Comparison of ENCODE assay signal across 13 cellular contexts in genomic region chr1:156371553-156372264, GRCh38. TPM values are rescaled to one million over a fixed set of nuclear protein-coding genes. Genes with fewer than 3 reads are reported as not detected.
A peak's percentile ranks its signal among the peaks of the same experiment; 100 is the strongest.
DNase-seq lines count a peak whose midpoint lies in the region; ATAC-seq and TF ChIP-seq lines count a peak whose summit lies in the region.
"Had no signal": no experiment of that assay in that cellular context is flagged by ENCODE, and none has a peak within 500 bp of the region (broad histone marks: within the 10 kb centered on the region; RNA-seq: fewer than 3 reads in every experiment).

No MANE protein-coding gene starts in this region.

- TF ChIP-seq EP300 in tibial nerve (IDR thresholded peaks at IDR 0.05) = no peak

- H3K4me3 Mint-ChIP-seq in activated CD4-positive, alpha-beta memory T cell treated with anti-CD3 and anti-CD28 coated beads for 36 hours = no peak overlapping the region
- no peak overlapping the region for H3K4me3 Mint-ChIP-seq in activated CD4-positive, alpha-beta memory T cell treated with anti-CD3 and anti-CD28 coated beads, Interleukin-2, amount 10 ng/mL, durations not matched to agents 7 days and 5 days
- H3K4me3 Mint-ChIP-seq: activated T-cell treated with anti-CD3 and anti-CD28 coated beads, Interleukin-2, amount 50 U/mL, for 24 hours; IgD-negative memory B cell; T-helper 1 cell treated with Interleukin-12 subunit alpha and Interleukin-12 subunit beta and Interleukin-4 antibody, amounts not matched to agents 30 μg/mL and 1 μg/mL, for 36 hours had no signal

- POLR2A ChIA-PET in activated CD4-positive, alpha-beta memory T cell treated with anti-CD3 and anti-CD28 coated beads for 36 hours (lab: Charles Lee) = no interaction called here
- POLR2A ChIA-PET in activated CD4-positive, alpha-beta memory T cell treated with anti-CD3 and anti-CD28 coated beads, Interleukin-2, amount 10 ng/mL, durations not matched to agents 7 days and 5 days (lab: Charles Lee) = no interaction called here

- H3K4me1 ChIP-seq in left ventricle myocardium inferior (peaks cover 9% of the 10 kb centered on the region), tibial nerve (peaks cover 0 to 11% (median 3%) of the 10 kb centered on the region in 4 donors)

- H3K36me3 ChIP-seq in left ventricle myocardium inferior (no peaks in the 10 kb centered on the region), tibial nerve (no peaks in the 10 kb centered on the region)

- H3K9me3 ChIP-seq in left ventricle myocardium inferior (replicated peaks) (no peaks in the 10 kb centered on the region), tibial nerve (no peaks in the 10 kb centered on the region)

- DNase-seq in activated CD4-positive, alpha-beta memory T cell treated with anti-CD3 and anti-CD28 coated beads for 36 hours = peak; percentile 21
- no peak for DNase-seq in activated CD4-positive, alpha-beta memory T cell treated with anti-CD3 and anti-CD28 coated beads, Interleukin-2, amount 10 ng/mL, durations not matched to agents 7 days and 5 days
- DNase-seq in SKM-1 treated with dmso at 0.1 percent for 144 hours (lab: John Stamatoyannopoulos, UW; ENCODE audit: unreplicated experiment) (peak; percentile 76), left ventricle myocardium inferior (peak; percentile 37), tibial nerve (ENCODE audit: low spot score in 2 of 2) (peak; percentile 37 to 56), NCI-H2227 treated with DMSO at 0.1 percent for 48 hours (lab: John Stamatoyannopoulos, UW) (no peak)
- DNase-seq: activated T-cell treated with anti-CD3 and anti-CD28 coated beads, Interleukin-2, amount 50 U/mL, for 24 hours; cortex of kidney; NCI-H510A had no signal

- no peak for TF ChIP-seq POLR2A in tibial nerve (IDR thresholded peaks at IDR 0.05)

- no peak overlapping the region for H3K27ac Mint-ChIP-seq in activated CD4-positive, alpha-beta memory T cell treated with anti-CD3 and anti-CD28 coated beads for 36 hours
- H3K27ac Mint-ChIP-seq in activated CD4-positive, alpha-beta memory T cell treated with anti-CD3 and anti-CD28 coated beads, Interleukin-2, amount 10 ng/mL, durations not matched to agents 7 days and 5 days = no peak overlapping the region
- H3K27ac Mint-ChIP-seq: activated T-cell treated with anti-CD3 and anti-CD28 coated beads, Interleukin-2, amount 50 U/mL, for 24 hours; IgD-negative memory B cell; T-helper 1 cell treated with Interleukin-12 subunit alpha and Interleukin-12 subunit beta and Interleukin-4 antibody, amounts not matched to agents 30 μg/mL and 1 μg/mL, for 36 hours had no signal

- H3K9me3 Mint-ChIP-seq in activated CD4-positive, alpha-beta memory T cell treated with anti-CD3 and anti-CD28 coated beads for 36 hours = no peaks in the 10 kb centered on the region
- no peaks in the 10 kb centered on the region for H3K9me3 Mint-ChIP-seq in activated CD4-positive, alpha-beta memory T cell treated with anti-CD3 and anti-CD28 coated beads, Interleukin-2, amount 10 ng/mL, durations not matched to agents 7 days and 5 days
- H3K9me3 Mint-ChIP-seq: activated T-cell treated with anti-CD3 and anti-CD28 coated beads, Interleukin-2, amount 50 U/mL, for 24 hours; T-helper 1 cell treated with Interleukin-12 subunit alpha and Interleukin-12 subunit beta and Interleukin-4 antibody, amounts not matched to agents 30 μg/mL and 1 μg/mL, for 36 hours had no signal

- H3K4me3 ChIP-seq in left ventricle myocardium inferior (no peak overlapping the region), tibial nerve (no peak overlapping the region)

- peaks cover 2% of the 10 kb centered on the region for H3K4me1 Mint-ChIP-seq in activated CD4-positive, alpha-beta memory T cell treated with anti-CD3 and anti-CD28 coated beads for 36 hours (ENCODE audit: low read depth)
- H3K4me1 Mint-ChIP-seq in activated CD4-positive, alpha-beta memory T cell treated with anti-CD3 and anti-CD28 coated beads, Interleukin-2, amount 10 ng/mL, durations not matched to agents 7 days and 5 days = peaks cover 4% of the 10 kb centered on the region

- TF ChIP-seq CTCF in left ventricle myocardium inferior (IDR thresholded peaks at IDR 0.05; ENCODE audit: borderline replicate concordance) (no peak), tibial nerve (IDR thresholded peaks at IDR 0.05) (no peak)

- no peak overlapping the region for H3K27ac ChIP-seq in left ventricle myocardium inferior (replicated peaks)
- H3K27ac ChIP-seq in tibial nerve = no peak overlapping the region

- CTCF ChIA-PET in activated CD4-positive, alpha-beta memory T cell treated with anti-CD3 and anti-CD28 coated beads for 36 hours (lab: Charles Lee) = interaction anchor here (1.0 to 2.4 kb wide), 7 partner anchors 13 to 74 kb away, joined by 3 to 13 read pairs (median 5); no protein-coding TSS in a partner anchor
- CTCF ChIA-PET in activated CD4-positive, alpha-beta memory T cell treated with anti-CD3 and anti-CD28 coated beads, Interleukin-2, amount 10 ng/mL, durations not matched to agents 7 days and 5 days (lab: Charles Lee) = interaction anchor here (0.6 to 9.3 kb wide), 4 partner anchors 14 to 147 kb away, joined by 4 to 58 read pairs (median 6); no protein-coding TSS in a partner anchor

- no peaks in the 10 kb centered on the region for H3K36me3 Mint-ChIP-seq in activated CD4-positive, alpha-beta memory T cell treated with anti-CD3 and anti-CD28 coated beads for 36 hours
- no peaks in the 10 kb centered on the region for H3K36me3 Mint-ChIP-seq in activated CD4-positive, alpha-beta memory T cell treated with anti-CD3 and anti-CD28 coated beads, Interleukin-2, amount 10 ng/mL, durations not matched to agents 7 days and 5 days (ENCODE audit: low read depth)
- H3K36me3 Mint-ChIP-seq: IgD-negative memory B cell had no signal

- intact Hi-C loops in activated CD4-positive, alpha-beta memory T cell treated with anti-CD3 and anti-CD28 coated beads for 36 hours (cut with micrococcal nuclease) = no loop called here
- intact Hi-C loops in left ventricle myocardium inferior (cut with micrococcal nuclease) = no loop called here

- H3K27me3 ChIP-seq in left ventricle myocardium inferior (ENCODE audit: low read depth) = peaks cover 78% of the 10 kb centered on the region
- peaks cover 0 to 64% of the 10 kb centered on the region in 2 donors for H3K27me3 ChIP-seq in tibial nerve

- ATAC-seq in HG02981 (IDR thresholded peaks at IDR 0.05; ENCODE audit: unreplicated experiment) (no peak), GM19023 (IDR thresholded peaks at IDR 0.05; ENCODE audit: unreplicated experiment) (no peak)

- H3K27me3 Mint-ChIP-seq in activated CD4-positive, alpha-beta memory T cell treated with anti-CD3 and anti-CD28 coated beads for 36 hours = peaks cover 21% of the 10 kb centered on the region
- H3K27me3 Mint-ChIP-seq in activated CD4-positive, alpha-beta memory T cell treated with anti-CD3 and anti-CD28 coated beads, Interleukin-2, amount 10 ng/mL, durations not matched to agents 7 days and 5 days = peaks cover 44% of the 10 kb centered on the region

- 25 to 30% methylated on average over 7 of the region's 7 CpGs for WGBS in tibial nerve, 2 donors

RNA-seq across cellular contexts. Expression of gene RHBG, which starts 2.7 kb away (rescaled TPM):
- total RNA-seq in activated CD4-positive, alpha-beta memory T cell treated with anti-CD3 and anti-CD28 coated beads for 36 hours = not detected
- total RNA-seq in activated CD4-positive, alpha-beta memory T cell treated with anti-CD3 and anti-CD28 coated beads, Interleukin-2, amount 10 ng/mL, durations not matched to agents 7 days and 5 days = not detected
- total RNA-seq in left ventricle myocardium inferior (not detected), tibial nerve (not detected)

RNA-seq across cellular contexts. Expression of gene TSACC, which starts 33.4 kb away (rescaled TPM):
- not detected for total RNA-seq in activated CD4-positive, alpha-beta memory T cell treated with anti-CD3 and anti-CD28 coated beads for 36 hours
- under 1 TPM in 1 of 2 experiments, not detected in 1; 0.65 TPM for total RNA-seq in activated CD4-positive, alpha-beta memory T cell treated with anti-CD3 and anti-CD28 coated beads, Interleukin-2, amount 10 ng/mL, durations not matched to agents 7 days and 5 days
- total RNA-seq in left ventricle myocardium inferior (0.58 TPM), tibial nerve (not detected)

RNA-seq across cellular contexts. Expression of gene CCT3, which starts 33.6 kb away (rescaled TPM):
- total RNA-seq in activated CD4-positive, alpha-beta memory T cell treated with anti-CD3 and anti-CD28 coated beads for 36 hours = 100 to 1,000 TPM; 344 to 356 TPM
- total RNA-seq in activated CD4-positive, alpha-beta memory T cell treated with anti-CD3 and anti-CD28 coated beads, Interleukin-2, amount 10 ng/mL, durations not matched to agents 7 days and 5 days = 100 to 1,000 TPM; 181 to 184 TPM
- 123 TPM for total RNA-seq in left ventricle myocardium inferior
- total RNA-seq in tibial nerve = 100 to 1,000 TPM; 113 to 175 (median 137) TPM

Comparison
In these comparisons a context has a peak if more than half of its experiments do, and no peak if none do; other contexts are left out.
1. DNase-seq: peak in activated CD4-positive, alpha-beta memory T cell treated with anti-CD3 and anti-CD28 coated beads for 36 hours (single experiment), SKM-1 treated with dmso at 0.1 percent for 144 hours (single experiment), left ventricle myocardium inferior (single experiment) and tibial nerve (2 of 2); none in activated CD4-positive, alpha-beta memory T cell treated with anti-CD3 and anti-CD28 coated beads, Interleukin-2, amount 10 ng/mL, durations not matched to agents 7 days and 5 days (single experiment) and NCI-H2227 treated with DMSO at 0.1 percent for 48 hours (single experiment).